In the genomic region with DNA sequence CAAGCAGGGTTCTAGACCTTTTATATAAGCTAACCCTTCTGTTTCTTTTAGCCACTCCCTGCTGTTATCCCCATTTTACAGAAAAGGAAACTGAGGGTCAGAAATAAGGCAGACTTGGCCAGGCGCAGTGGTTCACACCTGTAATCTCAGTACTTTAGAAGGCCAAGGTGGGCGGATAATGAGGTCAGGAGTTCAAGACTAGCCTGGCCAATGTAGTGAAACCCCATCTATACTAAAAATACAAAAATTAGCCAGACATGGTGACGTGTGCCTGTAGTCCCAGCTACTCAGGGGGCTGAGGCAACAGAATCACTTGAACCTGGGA, we compare ENCODE assay signal across 1 cellular context.
A peak's percentile ranks its signal among the peaks of the same experiment; 100 is the strongest.
TF ChIP-seq lines count a peak whose summit lies in the region.

No MANE protein-coding gene starts in this region.

TF ChIP-seq in GM12878, 131 proteins besides CTCF, POLR2A, EP300 and RAD21:
- peak; percentile 81 for TF ChIP-seq NR2F1 (conservative IDR thresholded peaks at IDR 0.05)
- 0 out of 3 replicates have a peak, but pooled peaks of 1 of the 2 experiments have one; percentile 25 for TF ChIP-seq EGR1 (IDR thresholded peaks at IDR 0.05; ENCODE audit: borderline replicate concordance in 1 of 2, low read depth in 2 of 2, low read length in 2 of 2)
- TF ChIP-seq RFX5 (IDR thresholded peaks at IDR 0.05; ENCODE audit: low read depth, low read length): no peak
- TF ChIP-seq RUNX3 (IDR thresholded peaks at IDR 0.05; ENCODE audit: low read length): peak; percentile 48; the same call in 1 of the 2 replicates
- TF ChIP-seq, protein P1, sequence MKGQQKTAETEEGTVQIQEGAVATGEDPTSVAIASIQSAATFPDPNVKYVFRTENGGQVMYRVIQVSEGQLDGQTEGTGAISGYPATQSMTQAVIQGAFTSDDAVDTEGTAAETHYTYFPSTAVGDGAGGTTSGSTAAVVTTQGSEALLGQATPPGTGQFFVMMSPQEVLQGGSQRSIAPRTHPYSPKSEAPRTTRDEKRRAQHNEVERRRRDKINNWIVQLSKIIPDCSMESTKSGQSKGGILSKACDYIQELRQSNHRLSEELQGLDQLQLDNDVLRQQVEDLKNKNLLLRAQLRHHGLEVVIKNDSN (IDR thresholded peaks at IDR 0.05; ENCODE audit: borderline replicate concordance, extremely low read length, insufficient read depth, low read depth, low read length): no peak
- TF ChIP-seq, protein P2, sequence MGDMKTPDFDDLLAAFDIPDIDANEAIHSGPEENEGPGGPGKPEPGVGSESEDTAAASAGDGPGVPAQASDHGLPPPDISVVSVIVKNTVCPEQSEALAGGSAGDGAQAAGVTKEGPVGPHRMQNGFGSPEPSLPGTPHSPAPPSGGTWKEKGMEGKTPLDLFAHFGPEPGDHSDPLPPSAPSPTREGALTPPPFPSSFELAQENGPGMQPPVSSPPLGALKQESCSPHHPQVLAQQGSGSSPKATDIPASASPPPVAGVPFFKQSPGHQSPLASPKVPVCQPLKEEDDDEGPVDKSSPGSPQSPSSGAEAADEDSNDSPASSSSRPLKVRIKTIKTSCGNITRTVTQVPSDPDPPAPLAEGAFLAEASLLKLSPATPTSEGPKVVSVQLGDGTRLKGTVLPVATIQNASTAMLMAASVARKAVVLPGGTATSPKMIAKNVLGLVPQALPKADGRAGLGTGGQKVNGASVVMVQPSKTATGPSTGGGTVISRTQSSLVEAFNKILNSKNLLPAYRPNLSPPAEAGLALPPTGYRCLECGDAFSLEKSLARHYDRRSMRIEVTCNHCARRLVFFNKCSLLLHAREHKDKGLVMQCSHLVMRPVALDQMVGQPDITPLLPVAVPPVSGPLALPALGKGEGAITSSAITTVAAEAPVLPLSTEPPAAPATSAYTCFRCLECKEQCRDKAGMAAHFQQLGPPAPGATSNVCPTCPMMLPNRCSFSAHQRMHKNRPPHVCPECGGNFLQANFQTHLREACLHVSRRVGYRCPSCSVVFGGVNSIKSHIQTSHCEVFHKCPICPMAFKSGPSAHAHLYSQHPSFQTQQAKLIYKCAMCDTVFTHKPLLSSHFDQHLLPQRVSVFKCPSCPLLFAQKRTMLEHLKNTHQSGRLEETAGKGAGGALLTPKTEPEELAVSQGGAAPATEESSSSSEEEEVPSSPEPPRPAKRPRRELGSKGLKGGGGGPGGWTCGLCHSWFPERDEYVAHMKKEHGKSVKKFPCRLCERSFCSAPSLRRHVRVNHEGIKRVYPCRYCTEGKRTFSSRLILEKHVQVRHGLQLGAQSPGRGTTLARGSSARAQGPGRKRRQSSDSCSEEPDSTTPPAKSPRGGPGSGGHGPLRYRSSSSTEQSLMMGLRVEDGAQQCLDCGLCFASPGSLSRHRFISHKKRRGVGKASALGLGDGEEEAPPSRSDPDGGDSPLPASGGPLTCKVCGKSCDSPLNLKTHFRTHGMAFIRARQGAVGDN (IDR thresholded peaks at IDR 0.05): no peak
- TF ChIP-seq, protein P3, sequence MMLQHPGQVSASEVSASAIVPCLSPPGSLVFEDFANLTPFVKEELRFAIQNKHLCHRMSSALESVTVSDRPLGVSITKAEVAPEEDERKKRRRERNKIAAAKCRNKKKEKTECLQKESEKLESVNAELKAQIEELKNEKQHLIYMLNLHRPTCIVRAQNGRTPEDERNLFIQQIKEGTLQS (IDR thresholded peaks at IDR 0.05; ENCODE audit: borderline replicate concordance, extremely low read depth, low read depth, low read length): no peak
- TF ChIP-seq ZNF217 (IDR thresholded peaks at IDR 0.05): no peak
